In the genomic region with DNA sequence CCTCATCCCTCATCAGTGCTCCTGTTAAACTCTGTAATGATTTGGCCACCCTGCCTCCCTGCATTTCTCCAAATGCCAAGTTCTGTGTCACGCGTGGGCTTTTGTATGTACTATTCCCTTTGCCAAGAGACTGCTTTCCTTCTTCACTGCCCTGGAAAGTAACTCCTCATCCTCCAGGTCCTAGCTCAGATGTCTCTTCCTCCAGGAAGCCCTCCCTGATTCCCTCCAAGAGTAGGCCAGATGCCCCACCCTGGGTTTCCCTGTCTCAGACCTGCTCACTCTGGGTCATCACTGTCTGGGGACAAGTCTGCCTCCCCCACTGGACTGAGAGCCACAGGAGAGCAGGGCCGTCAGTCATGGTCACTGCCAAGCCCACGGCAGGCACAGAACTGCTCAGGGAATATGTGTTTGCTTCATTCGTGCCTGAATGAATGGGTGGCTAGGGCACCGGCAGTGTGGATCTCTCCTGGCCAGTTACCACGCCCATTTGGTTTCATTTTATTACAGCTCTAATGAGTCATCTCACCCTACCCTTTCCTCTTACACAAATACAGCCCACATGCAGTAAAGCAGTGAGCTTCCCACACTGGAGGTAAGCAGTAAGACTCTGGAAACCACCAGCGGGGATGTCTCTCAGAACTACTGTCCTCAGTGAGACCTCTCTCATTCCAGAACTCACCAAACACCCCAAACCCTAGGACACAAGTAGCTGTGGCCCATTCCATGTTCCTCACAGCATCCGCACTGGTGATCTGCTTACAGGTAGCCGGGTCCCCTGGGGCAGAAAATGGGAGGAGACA, we compare ENCODE assay signal across 10 cellular contexts. TPM values are rescaled to one million over a fixed set of nuclear protein-coding genes. Genes with fewer than 3 reads are reported as not detected.
DNase-seq lines count a peak whose midpoint lies in the region; ATAC-seq, FAIRE-seq and TF ChIP-seq lines count a peak whose summit lies in the region.
"Had no signal": no experiment of that assay in that cellular context is flagged by ENCODE, and none has a peak within 500 bp of the region (broad histone marks: within the 10 kb centered on the region; RNA-seq: fewer than 3 reads in every experiment).

No MANE protein-coding gene starts in this region.

- peak overlapping the region; percentile 75 for H3K27ac Mint-ChIP-seq in activated CD8-positive, alpha-beta T cell treated with anti-CD3 and anti-CD28 coated beads, Interleukin-2, amount 10 ng/mL, durations not matched to agents 7 days and 5 days

- no peaks in the 10 kb centered on the region for H3K9me3 Mint-ChIP-seq in activated CD8-positive, alpha-beta T cell treated with anti-CD3 and anti-CD28 coated beads, Interleukin-2, amount 10 ng/mL, durations not matched to agents 7 days and 5 days (ENCODE audit: insufficient read depth)

- ATAC-seq in activated CD8-positive, alpha-beta T cell treated with anti-CD3 and anti-CD28 coated beads, Interleukin-2, amount 10 ng/mL, durations not matched to agents 7 days and 5 days = peak; percentile 65
- peak; percentile 52 for ATAC-seq in gastroesophageal sphincter
- ATAC-seq in GM21367 (IDR thresholded peaks at IDR 0.05; ENCODE audit: unreplicated experiment) = no peak

- peak overlapping the region in 3 of 4 donors; percentile 23 to 70 (median 45) for H3K27ac ChIP-seq in gastroesophageal sphincter
- H3K27ac ChIP-seq: thoracic aorta had no signal

- no peak for TF ChIP-seq EP300 in gastroesophageal sphincter (IDR thresholded peaks at IDR 0.05)

- peaks cover 61% of the 10 kb centered on the region for H3K36me3 Mint-ChIP-seq in activated CD8-positive, alpha-beta T cell treated with anti-CD3 and anti-CD28 coated beads, Interleukin-2, amount 10 ng/mL, durations not matched to agents 7 days and 5 days (ENCODE audit: low read depth)

- H3K27me3 Mint-ChIP-seq in activated CD8-positive, alpha-beta T cell treated with anti-CD3 and anti-CD28 coated beads, Interleukin-2, amount 10 ng/mL, durations not matched to agents 7 days and 5 days (ENCODE audit: low read depth) = no peaks in the 10 kb centered on the region

- H3K9me3 ChIP-seq in gastroesophageal sphincter = no peaks in the 10 kb centered on the region
- H3K9me3 ChIP-seq: thoracic aorta had no signal

- peaks cover 0 to 82% of the 10 kb centered on the region in 2 donors for H3K36me3 ChIP-seq in gastroesophageal sphincter

- H3K4me3 ChIP-seq in gastroesophageal sphincter = no peak overlapping the region
- H3K4me3 ChIP-seq: thoracic aorta had no signal

- DNase-seq in DMS153 (lab: John Stamatoyannopoulos, UW) = peak; percentile 15
- DNase-seq in DMS153 treated with DMSO at 0.1 percent for 48 hours (lab: John Stamatoyannopoulos, UW; ENCODE audit: unreplicated experiment) = no peak
- DNase-seq in HTR-8/SVneo (ENCODE audit: insufficient read length, low spot score) = peak; percentile 88
- peak; percentile 50 for DNase-seq in activated CD8-positive, alpha-beta T cell treated with anti-CD3 and anti-CD28 coated beads, Interleukin-2, amount 10 ng/mL, durations not matched to agents 7 days and 5 days
- peak; percentile 22 to 53 for DNase-seq in stimulated activated CD4-positive, alpha-beta T cell treated with anti-CD3 and anti-CD28 coated beads, Interleukin-4, amount 100 ng/mL, for 48 hours (ENCODE audit: low read depth in 2 of 2)
- DNase-seq in foreskin melanocyte = no peak

- H3K4me1 Mint-ChIP-seq in activated CD8-positive, alpha-beta T cell treated with anti-CD3 and anti-CD28 coated beads, Interleukin-2, amount 10 ng/mL, durations not matched to agents 7 days and 5 days (ENCODE audit: low read depth) = peaks cover 20% of the 10 kb centered on the region

- 37 to 100% methylated on average over 1 to 6 of the region's 10 CpGs for WGBS in gastroesophageal sphincter (ENCODE audit: low coverage in 1 of 2), 2 donors

- no peak for TF ChIP-seq POLR2A in gastroesophageal sphincter (IDR thresholded peaks at IDR 0.05)

- no peaks in the 10 kb centered on the region for H3K27me3 ChIP-seq in gastroesophageal sphincter

- CTCF ChIA-PET in activated CD8-positive, alpha-beta T cell treated with anti-CD3 and anti-CD28 coated beads, Interleukin-2, amount 10 ng/mL, durations not matched to agents 7 days and 5 days (lab: Charles Lee) = interaction anchor here (0.6 to 3.6 kb wide), 5 partner anchors 10 to 128 kb away, joined by 3 to 27 read pairs (median 3); no protein-coding TSS in a partner anchor

- POLR2A ChIA-PET in activated CD8-positive, alpha-beta T cell treated with anti-CD3 and anti-CD28 coated beads, Interleukin-2, amount 10 ng/mL, durations not matched to agents 7 days and 5 days (lab: Charles Lee) = interaction anchor here (1.5 kb wide), 1 partner anchor 28 kb away, joined by 3 read pairs; no protein-coding TSS in a partner anchor

- TF ChIP-seq CTCF in gastroesophageal sphincter (IDR thresholded peaks at IDR 0.05) = no peak

- peaks cover 0 to 14% (median 2%) of the 10 kb centered on the region in 3 donors for H3K4me1 ChIP-seq in gastroesophageal sphincter

- FAIRE-seq in HTR-8/SVneo (lab: Jason Lieb, UNC) = peak; percentile 58
- FAIRE-seq: A204.1 had no signal

- H3K4me3 Mint-ChIP-seq in activated CD8-positive, alpha-beta T cell treated with anti-CD3 and anti-CD28 coated beads, Interleukin-2, amount 10 ng/mL, durations not matched to agents 7 days and 5 days = no peak overlapping the region

RNA-seq across cellular contexts. Expression of gene GPR4, which starts 12.1 kb away (rescaled TPM):
- total RNA-seq in activated CD8-positive, alpha-beta T cell treated with anti-CD3 and anti-CD28 coated beads, Interleukin-2, amount 10 ng/mL, durations not matched to agents 7 days and 5 days = not detected
- 1 to 10 TPM in 3 of 4 donors, under 1 TPM in 1; 0.62 to 4.4 (median 2.8) TPM for total RNA-seq in gastroesophageal sphincter

RNA-seq across cellular contexts. Expression of gene EML2, which starts 25.1 kb away (rescaled TPM):
- 10 to 100 TPM; 93.6 to 97.6 TPM for total RNA-seq in activated CD8-positive, alpha-beta T cell treated with anti-CD3 and anti-CD28 coated beads, Interleukin-2, amount 10 ng/mL, durations not matched to agents 7 days and 5 days
- total RNA-seq in gastroesophageal sphincter = 10 to 100 TPM; 18.3 to 29.2 (median 18.9) TPM

RNA-seq across cellular contexts. Expression of gene OPA3, which starts 29.5 kb away (rescaled TPM):
- total RNA-seq in activated CD8-positive, alpha-beta T cell treated with anti-CD3 and anti-CD28 coated beads, Interleukin-2, amount 10 ng/mL, durations not matched to agents 7 days and 5 days = 10 to 100 TPM; 13.4 to 14.9 TPM
- total RNA-seq in gastroesophageal sphincter = 10 to 100 TPM in 3 of 4 donors, 1 to 10 TPM in 1; 5.7 to 14.9 (median 11.6) TPM

RNA-seq across cellular contexts. Expression of gene GIPR, which starts 53.9 kb away (rescaled TPM):
- 1 to 10 TPM; 7.0 to 9.2 TPM for total RNA-seq in activated CD8-positive, alpha-beta T cell treated with anti-CD3 and anti-CD28 coated beads, Interleukin-2, amount 10 ng/mL, durations not matched to agents 7 days and 5 days
- total RNA-seq in gastroesophageal sphincter = under 1 TPM in 1 of 4 donors, not detected in 3; 0.54 TPM

Comparison
In these comparisons a context has a peak if more than half of its experiments do, and no peak if none do; other contexts are left out.
1. DNase-seq: peak in DMS153 (single experiment), HTR-8/SVneo (single experiment), activated CD8-positive, alpha-beta T cell treated with anti-CD3 and anti-CD28 coated beads, Interleukin-2, amount 10 ng/mL, durations not matched to agents 7 days and 5 days (single experiment) and stimulated activated CD4-positive, alpha-beta T cell treated with anti-CD3 and anti-CD28 coated beads, Interleukin-4, amount 100 ng/mL, for 48 hours (2 of 2); none in DMS153 treated with DMSO at 0.1 percent for 48 hours (single experiment) and foreskin melanocyte (single experiment).